8 cellular contexts compared by ENCODE assay signal in genomic region chrX:134764202-134764785, GRCh38.
DNase-seq lines count a peak whose midpoint lies in the region; ATAC-seq and TF ChIP-seq lines count a peak whose summit lies in the region.

No MANE protein-coding gene starts in this region.

- H3K27me3 Mint-ChIP-seq in activated naive CD4-positive, alpha-beta T cell treated with anti-CD3 and anti-CD28 coated beads, Interleukin-2, amount 10 ng/mL, durations not matched to agents 7 days and 5 days, result no peaks in the 10 kb centered on the region

- H3K27me3 ChIP-seq in brain microvascular endothelial cell (replicated peaks), result no peaks in the 10 kb centered on the region

- H3K36me3 ChIP-seq in brain microvascular endothelial cell (replicated peaks), result no peaks in the 10 kb centered on the region

- TF ChIP-seq CTCF in brain microvascular endothelial cell (IDR thresholded peaks at IDR 0.05; ENCODE audit: low read depth, low read length, missing control alignments), result peak; percentile 42

- H3K36me3 Mint-ChIP-seq in activated naive CD4-positive, alpha-beta T cell treated with anti-CD3 and anti-CD28 coated beads, Interleukin-2, amount 10 ng/mL, durations not matched to agents 7 days and 5 days, result peaks cover 5% of the 10 kb centered on the region

- ATAC-seq in GM21576 (IDR thresholded peaks at IDR 0.05; ENCODE audit: unreplicated experiment), result peak; percentile 66
- ATAC-seq in stimulated activated naive CD8-positive, alpha-beta T cell treated with anti-CD3 and anti-CD28 coated beads, Interleukin-15, Interleukin-2, amounts not matched to agents 100 U/mL and 50 U/mL, for 24 hours, result peak; percentile 85
- no peak for ATAC-seq in GM21737 (IDR thresholded peaks at IDR 0.05; ENCODE audit: unreplicated experiment)

- CTCF ChIA-PET in activated naive CD4-positive, alpha-beta T cell treated with anti-CD3 and anti-CD28 coated beads, Interleukin-2, amount 10 ng/mL, durations not matched to agents 7 days and 5 days (lab: Charles Lee), result interaction anchor here (1.1 to 2.8 kb wide), 4 partner anchors 243 to 281 kb away, joined by 3 to 16 read pairs (median 6); no protein-coding TSS in a partner anchor

- in situ Hi-C loops in brain microvascular endothelial cell (cut with HindIII; ENCODE audit: low pct_ligation_motif_present, low sequenced_read_pairs), result no loop called here

- H3K4me1 Mint-ChIP-seq in activated naive CD4-positive, alpha-beta T cell treated with anti-CD3 and anti-CD28 coated beads, Interleukin-2, amount 10 ng/mL, durations not matched to agents 7 days and 5 days, result no peaks in the 10 kb centered on the region

- no peak overlapping the region for H3K4me3 ChIP-seq in brain microvascular endothelial cell (ENCODE audit: low read depth, low read length)

- no peak overlapping the region for H3K27ac Mint-ChIP-seq in activated naive CD4-positive, alpha-beta T cell treated with anti-CD3 and anti-CD28 coated beads, Interleukin-2, amount 10 ng/mL, durations not matched to agents 7 days and 5 days

- peak; percentile 35 for DNase-seq in D341Med (ENCODE audit: low spot score)
- DNase-seq in NCI-H1694 (lab: John Stamatoyannopoulos, UW), result peak; percentile 7
- no peak for DNase-seq in brain microvascular endothelial cell
- DNase-seq in stimulated activated naive CD8-positive, alpha-beta T cell treated with anti-CD3 and anti-CD28 coated beads, Interleukin-15, Interleukin-2, amounts not matched to agents 100 U/mL and 50 U/mL, for 24 hours, result no peak
- DNase-seq in NCI-H2107 (lab: John Stamatoyannopoulos, UW), result no peak
- DNase-seq in activated naive CD4-positive, alpha-beta T cell treated with anti-CD3 and anti-CD28 coated beads, Interleukin-2, amount 10 ng/mL, durations not matched to agents 7 days and 5 days, result no peak

- H3K27ac ChIP-seq in brain microvascular endothelial cell, result no peak overlapping the region

- no peaks in the 10 kb centered on the region for H3K9me3 Mint-ChIP-seq in activated naive CD4-positive, alpha-beta T cell treated with anti-CD3 and anti-CD28 coated beads, Interleukin-2, amount 10 ng/mL, durations not matched to agents 7 days and 5 days

- no peak overlapping the region for H3K4me3 Mint-ChIP-seq in activated naive CD4-positive, alpha-beta T cell treated with anti-CD3 and anti-CD28 coated beads, Interleukin-2, amount 10 ng/mL, durations not matched to agents 7 days and 5 days

Comparison
In these comparisons a context has a peak if more than half of its experiments do, and no peak if none do; other contexts are left out.
1. DNase-seq: peak in D341Med (single experiment) and NCI-H1694 (single experiment); none in brain microvascular endothelial cell (single experiment), stimulated activated naive CD8-positive, alpha-beta T cell treated with anti-CD3 and anti-CD28 coated beads, Interleukin-15, Interleukin-2, amounts not matched to agents 100 U/mL and 50 U/mL, for 24 hours (single experiment), NCI-H2107 (single experiment) and activated naive CD4-positive, alpha-beta T cell treated with anti-CD3 and anti-CD28 coated beads, Interleukin-2, amount 10 ng/mL, durations not matched to agents 7 days and 5 days (single experiment).